17 cellular contexts compared by ENCODE assay signal in genomic region chr17:5695480-5695879, GRCh38.
"Had no signal": no experiment of that assay in that cellular context is flagged by ENCODE, and none has a peak within 500 bp of the region (broad histone marks: within the 10 kb centered on the region; RNA-seq: fewer than 3 reads in every experiment).

No MANE protein-coding gene starts in this region.

- H3K27me3 ChIP-seq: body of pancreas had no signal

- H3K4me1 ChIP-seq: body of pancreas, foreskin keratinocyte, left lung, upper lobe of right lung had no signal

- H3K4me3 ChIP-seq: body of pancreas, left lung, upper lobe of right lung had no signal

- H3K9me3 ChIP-seq: body of pancreas, left lung, upper lobe of right lung had no signal

- H3K36me3 ChIP-seq: left lung, upper lobe of right lung had no signal

- H3K27ac ChIP-seq: body of pancreas, foreskin keratinocyte, left lung, upper lobe of right lung had no signal

- DNase-seq: activated CD4-positive, alpha-beta T cell treated with anti-CD3 and anti-CD28 coated beads, Interleukin-2, amount 10 ng/mL, durations not matched to agents 24 days and 14 days; activated CD8-positive, alpha-beta T cell treated with anti-CD3 and anti-CD28 coated beads for 36 hours; activated naive CD4-positive, alpha-beta T cell; activated naive CD8-positive, alpha-beta T cell treated with anti-CD3 and anti-CD28 coated beads, Interleukin-2, amount 10 ng/mL, durations not matched to agents 7 days and 5 days; activated T-cell treated with anti-CD3 and anti-CD28 coated beads, Interleukin-2, amount 50 U/mL, for 1 hour; body of pancreas; foreskin keratinocyte; glutamatergic neuron; hippocampal formation; left lung; midbrain; stimulated activated CD4-positive, alpha-beta T cell treated with anti-CD3 and anti-CD28 coated beads, Interleukin-12 subunit alpha, Interleukin-12 subunit beta, amount 100 ng/mL, for 4 hours; stimulated activated CD4-positive, alpha-beta T cell treated with anti-CD3 and anti-CD28 coated beads, Interleukin-1b, Interleukin-23, amount 100 ng/mL, for 48 hours; stimulated activated CD8-positive, alpha-beta memory T cell treated with anti-CD3 and anti-CD28 coated beads, Interleukin-4, amount 100 ng/mL, for 48 hours; stimulated activated naive CD4-positive, alpha-beta T cell; upper lobe of right lung had no signal

- ATAC-seq: activated CD8-positive, alpha-beta T cell treated with anti-CD3 and anti-CD28 coated beads for 36 hours; activated T-helper 17 cell treated with anti-CD3 and anti-CD28 coated beads, Interleukin-2, amount 50 U/mL, for 72 hours; body of pancreas; foreskin keratinocyte; left lung; upper lobe of right lung had no signal
